10 cellular contexts compared by ENCODE assay signal in the genomic region with DNA sequence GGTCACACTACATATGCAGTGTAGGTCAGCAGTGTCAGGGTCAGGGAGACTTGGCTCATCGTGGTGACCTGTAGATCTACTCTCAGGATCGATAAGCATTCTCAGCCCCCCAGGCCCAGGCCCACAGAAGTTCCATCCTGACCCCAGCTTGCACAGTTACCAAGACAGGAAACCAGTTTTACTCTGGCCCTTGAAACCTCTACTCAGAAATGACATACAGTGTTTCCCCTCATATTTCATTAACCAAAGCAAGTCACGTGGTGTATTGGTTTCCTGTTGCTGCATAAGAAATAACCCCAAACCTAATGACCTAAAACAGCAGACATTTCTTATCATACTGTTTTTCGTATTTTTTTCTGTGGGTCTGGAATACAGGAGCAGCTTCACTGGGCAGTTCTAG.
DNase-seq lines count a peak whose midpoint lies in the region; ATAC-seq and TF ChIP-seq lines count a peak whose summit lies in the region.
"Had no signal": no experiment of that assay in that cellular context is flagged by ENCODE, and none has a peak within 500 bp of the region (broad histone marks: within the 10 kb centered on the region; RNA-seq: fewer than 3 reads in every experiment).

No MANE protein-coding gene starts in this region.

- peaks cover 3% of the 10 kb centered on the region for H3K4me1 ChIP-seq in ovary (ENCODE audit: insufficient read depth)

- no peaks in the 10 kb centered on the region for H3K36me3 Mint-ChIP-seq in activated T-helper 17 cell treated with anti-CD3 and anti-CD28 coated beads, Interleukin-2, amount 50 U/mL, for 72 hours (ENCODE audit: low read depth)

- peak overlapping the region; percentile 38 for H3K4me3 Mint-ChIP-seq in activated T-helper 17 cell treated with anti-CD3 and anti-CD28 coated beads, Interleukin-2, amount 50 U/mL, for 72 hours

- no peaks in the 10 kb centered on the region for H3K27me3 Mint-ChIP-seq in activated T-helper 17 cell treated with anti-CD3 and anti-CD28 coated beads, Interleukin-2, amount 50 U/mL, for 72 hours

- peaks cover 38% of the 10 kb centered on the region for H3K4me1 Mint-ChIP-seq in activated T-helper 17 cell treated with anti-CD3 and anti-CD28 coated beads, Interleukin-2, amount 50 U/mL, for 72 hours

- no peak overlapping the region for H3K27ac ChIP-seq in ovary
- H3K27ac ChIP-seq: KMS-11 had no signal

- no peaks in the 10 kb centered on the region for H3K9me3 Mint-ChIP-seq in activated T-helper 17 cell treated with anti-CD3 and anti-CD28 coated beads, Interleukin-2, amount 50 U/mL, for 72 hours

- no peaks in the 10 kb centered on the region for H3K27me3 ChIP-seq in ovary

- no peak for TF ChIP-seq POLR2A in ovary (IDR thresholded peaks at IDR 0.05)

- H3K4me3 ChIP-seq in ovary: no peak overlapping the region

- 74 to 80% (median 74%) methylated on average over 4 of the region's 4 CpGs for WGBS in ovary, 3 donors

- no peaks in the 10 kb centered on the region for H3K36me3 ChIP-seq in ovary

- TF ChIP-seq EP300 in ovary (IDR thresholded peaks at IDR 0.05): no peak

- H3K27ac Mint-ChIP-seq in activated T-helper 17 cell treated with anti-CD3 and anti-CD28 coated beads, Interleukin-2, amount 50 U/mL, for 72 hours: peak overlapping the region; percentile 66

- TF ChIP-seq CTCF in GM10266 (IDR thresholded peaks at IDR 0.05; ENCODE audit: control insufficient read depth, insufficient read depth, low read depth, missing control alignments) (no peak), ovary (IDR thresholded peaks at IDR 0.05) (no peak)

- no peaks in the 10 kb centered on the region for H3K9me3 ChIP-seq in ovary

- intact Hi-C loops in ovary (cut with DNase I): loop anchor here in 2 of 4 donors (5.0 kb wide), 1 partner anchor 622 kb away; no protein-coding TSS in a partner anchor

- ATAC-seq in GM19395 (IDR thresholded peaks at IDR 0.05; ENCODE audit: unreplicated experiment) (peak; percentile 81), HG03159 (IDR thresholded peaks at IDR 0.05; ENCODE audit: unreplicated experiment) (peak; percentile 75), GM21737 (IDR thresholded peaks at IDR 0.05; ENCODE audit: unreplicated experiment) (no peak)
- ATAC-seq in activated T-helper 17 cell treated with anti-CD3 and anti-CD28 coated beads, Interleukin-2, amount 50 U/mL, for 72 hours (replicated peaks): peak; percentile 81
- ATAC-seq: right cardiac atrium had no signal

- DNase-seq in GM10266 (ENCODE audit: extremely low spot score) (peak; percentile 22), NCI-H1092 treated with DMSO at 0.1 percent for 48 hours (lab: John Stamatoyannopoulos, UW) (no peak), ovary (no peak)
- no peak for DNase-seq in stimulated activated CD8-positive, alpha-beta memory T cell treated with anti-CD3 and anti-CD28 coated beads, Interleukin-4, amount 100 ng/mL, for 48 hours
- DNase-seq: right cardiac atrium had no signal
